10 cellular contexts compared by ENCODE assay signal in genomic region chr12:32108829-32109228, GRCh38. TPM values are rescaled to one million over a fixed set of nuclear protein-coding genes. Genes with fewer than 3 reads are reported as not detected.
DNase-seq lines count a peak whose midpoint lies in the region; ATAC-seq and TF ChIP-seq lines count a peak whose summit lies in the region.
"Had no signal": no experiment of that assay in that cellular context is flagged by ENCODE, and none has a peak within 500 bp of the region (broad histone marks: within the 10 kb centered on the region; RNA-seq: fewer than 3 reads in every experiment).

No MANE protein-coding gene starts in this region.

- peak overlapping the region; percentile 91 for H3K4me3 Mint-ChIP-seq in Calu3 (ENCODE audit: low read depth, unreplicated experiment)
- H3K4me3 Mint-ChIP-seq in brain, result peak overlapping the region; percentile 97 to 99 (median 99)
- peak overlapping the region; percentile 4 to 97 (median 76) for H3K4me3 Mint-ChIP-seq in naive thymus-derived CD8-positive, alpha-beta T cell

- no peaks in the 10 kb centered on the region; the same call in 1 of the 2 replicates for H4K20me1 ChIP-seq in Karpas-422 (ENCODE audit: insufficient read depth, low read depth, low read length)

- no peaks in the 10 kb centered on the region for H3K9me3 ChIP-seq in Karpas-422 (ENCODE audit: low read length)
- H3K9me3 ChIP-seq: adrenal gland, Peyer's patch had no signal

- H3K27me3 ChIP-seq in Karpas-422 (ENCODE audit: low read length), result no peaks in the 10 kb centered on the region
- H3K27me3 ChIP-seq: adrenal gland, Peyer's patch had no signal

- intact Hi-C loops in Calu3 (cut with micrococcal nuclease; ENCODE audit: unreplicated experiment), result loop anchor here (2.0 to 5.0 kb wide), 2 partner anchors 48 to 437 kb away; no protein-coding TSS in a partner anchor

- DNase-seq in Calu3 (no peak), Karpas-422 (peak; percentile 66), SKM-1 (lab: John Stamatoyannopoulos, UW; ENCODE audit: unreplicated experiment) (no peak), NCI-H2196 treated with DMSO at 0.1 percent for 48 hours (lab: John Stamatoyannopoulos, UW; ENCODE audit: unreplicated experiment) (no peak), SW 1271 (lab: John Stamatoyannopoulos, UW) (no peak)
- DNase-seq in naive thymus-derived CD8-positive, alpha-beta T cell, result peak in 1 of 10 donors; percentile 20
- DNase-seq in stimulated activated CD8-positive, alpha-beta memory T cell treated with anti-CD3 and anti-CD28 coated beads, Interleukin-4, amount 100 ng/mL, for 48 hours, result no peak
- DNase-seq: adrenal gland, Peyer's patch had no signal

- H3K9me3 Mint-ChIP-seq in Calu3 (ENCODE audit: low read depth, unreplicated experiment), result no peaks in the 10 kb centered on the region
- no peaks in the 10 kb centered on the region for H3K9me3 Mint-ChIP-seq in brain
- no peaks in the 10 kb centered on the region for H3K9me3 Mint-ChIP-seq in naive thymus-derived CD8-positive, alpha-beta T cell

- peak overlapping the region; percentile 88 for H3K9ac ChIP-seq in Karpas-422 (ENCODE audit: low read length)

- H3K4me1 ChIP-seq in Karpas-422 (ENCODE audit: low read length), result peaks cover 35% of the 10 kb centered on the region

- TF ChIP-seq CTCF in Calu3 (IDR thresholded peaks at IDR 0.05; ENCODE audit: unreplicated experiment) (no peak), brain (conservative IDR thresholded peaks at IDR 0.05) (no peak)

- H3K79me2 ChIP-seq in Karpas-422 (ENCODE audit: low read length), result peaks cover 67% of the 10 kb centered on the region

- H3K36me3 Mint-ChIP-seq in Calu3 (ENCODE audit: insufficient read depth, unreplicated experiment), result peaks cover 50% of the 10 kb centered on the region
- peaks cover 19% of the 10 kb centered on the region for H3K36me3 Mint-ChIP-seq in brain
- peaks cover 0 to 9% (median 0%) of the 10 kb centered on the region in 3 donors for H3K36me3 Mint-ChIP-seq in naive thymus-derived CD8-positive, alpha-beta T cell

- H2AFZ ChIP-seq in Karpas-422 (ENCODE audit: low read length), result no peak overlapping the region

- BruUV-seq in Calu3 (replicated peaks; lab: Mats Ljungman, UMichigan), result no TSS peak

- peaks cover 18% of the 10 kb centered on the region for H3K4me1 Mint-ChIP-seq in Calu3 (ENCODE audit: low read depth, unreplicated experiment)
- H3K4me1 Mint-ChIP-seq in brain, result peaks cover 49% of the 10 kb centered on the region
- H3K4me1 Mint-ChIP-seq in naive thymus-derived CD8-positive, alpha-beta T cell, result peaks cover 20 to 36% (median 30%) of the 10 kb centered on the region in 4 donors

- 0 out of 2 replicates have a peak, but pooled peaks cover 7% of the 10 kb centered on the region for H3K36me3 ChIP-seq in Karpas-422 (ENCODE audit: insufficient read depth, low read length)
- H3K36me3 ChIP-seq: adrenal gland, Peyer's patch had no signal

- CTCF ChIA-PET in Calu3 (lab: Charles Lee), result no interaction called here

- H3K27ac Mint-ChIP-seq in Calu3 (ENCODE audit: unreplicated experiment) (peak overlapping the region; percentile 83), brain (peak overlapping the region; percentile 92 to 99 (median 95))
- H3K27ac Mint-ChIP-seq in naive thymus-derived CD8-positive, alpha-beta T cell, result peak overlapping the region in 6 of 10 donors; percentile 23 to 60 (median 44)

- H3K4me2 ChIP-seq in Karpas-422 (ENCODE audit: low read depth, low read length, poor library complexity, severe bottlenecking), result peak overlapping the region; percentile 75

- POLR2A ChIA-PET in naive thymus-derived CD8-positive, alpha-beta T cell (lab: Charles Lee), result no interaction called here

- no peak for ATAC-seq in naive thymus-derived CD8-positive, alpha-beta T cell

- peak overlapping the region; percentile 81 for H3K4me3 ChIP-seq in Karpas-422 (ENCODE audit: low read length)
- H3K4me3 ChIP-seq: adrenal gland had no signal

- no peaks in the 10 kb centered on the region for H3K9me2 ChIP-seq in Karpas-422 (replicated peaks; ENCODE audit: insufficient read depth, low read length)

- no peaks in the 10 kb centered on the region for H3K27me3 Mint-ChIP-seq in Calu3 (ENCODE audit: unreplicated experiment)
- peaks cover 12% of the 10 kb centered on the region for H3K27me3 Mint-ChIP-seq in brain
- no peaks in the 10 kb centered on the region for H3K27me3 Mint-ChIP-seq in naive thymus-derived CD8-positive, alpha-beta T cell

- peak overlapping the region; percentile 73 for H3K27ac ChIP-seq in Karpas-422 (ENCODE audit: low read length)
- H3K27ac ChIP-seq: adrenal gland had no signal

RNA-seq across cellular contexts. Expression of gene BICD1, which starts 2.2 kb away (rescaled TPM):
- total RNA-seq in Calu3 (2022), result 37.3 and 45.6 TPM in 2 replicates
- total RNA-seq in Karpas-422 (2014; rRNA removed; shearing (Covaris generic); ENCODE audit: low replicate concordance), result 39.6 and 55.7 TPM in 2 replicates
- 5.5 TPM for polyA plus RNA-seq in brain (ENCODE audit: insufficient read depth, low read depth, low replicate concordance)
- total RNA-seq in naive thymus-derived CD8-positive, alpha-beta T cell, result 10 to 100 TPM; 14.3 to 17.6 TPM
- 1 to 10 TPM; 5.9 to 7.7 (median 6.4) TPM for polyA plus RNA-seq in naive thymus-derived CD8-positive, alpha-beta T cell

Comparison
In these comparisons a context has a peak if more than half of its experiments do, and no peak if none do; other contexts are left out.
1. H3K27ac Mint-ChIP-seq: peak in every context shown above with its lines; median percentile 95 in brain; 83 in Calu3; 44 in naive thymus-derived CD8-positive, alpha-beta T cell.